In genomic region chr5:43007911-43008368, GRCh38 we compare ENCODE assay signal across 8 cellular contexts. TPM values are rescaled to one million over a fixed set of nuclear protein-coding genes. Genes with fewer than 3 reads are reported as not detected.
DNase-seq lines count a peak whose midpoint lies in the region; ATAC-seq and TF ChIP-seq lines count a peak whose summit lies in the region.

No MANE protein-coding gene starts in this region.

- DNase-seq in AG04450 (ENCODE audit: low read depth, low spot score) (no peak), NCI-H2227 (lab: John Stamatoyannopoulos, UW; ENCODE audit: unreplicated experiment) (peak; percentile 92), cardiac fibroblast (ENCODE audit: low read depth in 2 of 2) (peak; percentile 83 to 85), left colon (peak; percentile 73 to 79)
- peak; percentile 66 to 76 for DNase-seq in stimulated activated CD4-positive, alpha-beta T cell treated with anti-CD3 and anti-CD28 coated beads, Interleukin-4, amount 100 ng/mL, for 48 hours (ENCODE audit: low read depth in 2 of 2)

- TF ChIP-seq CTCF in AG04450 (IDR thresholded peaks at IDR 0.05; ENCODE audit: low read depth, low read length) (0 out of 2 replicates have a peak, but pooled peaks have one; percentile 1), VCaP (conservative IDR thresholded peaks at IDR 0.05) (no peak), cardiac fibroblast (IDR thresholded peaks at IDR 0.05; ENCODE audit: low read depth, low read length) (no peak)

- intact Hi-C loops in left colon (cut with DNase I, micrococcal nuclease): no loop called here

- H3K4me3 ChIP-seq in AG04450 (ENCODE audit: low read depth, low read length) (peak overlapping the region; percentile 61), cardiac fibroblast (replicated peaks in 1 of 2; ENCODE audit: low read depth in 2 of 2, low read length in 2 of 2) (peak overlapping the region; percentile 48 to 56)

- H3K27ac ChIP-seq in AG04450 (ENCODE audit: low read depth, low read length) (peak overlapping the region; percentile 98), VCaP (peak overlapping the region; percentile 89)

- H3K27me3 ChIP-seq in AG04450 (ENCODE audit: control insufficient read depth, insufficient read depth, low read length): no peaks in the 10 kb centered on the region

- no peaks in the 10 kb centered on the region for H3K9me3 ChIP-seq in AG04450 (ENCODE audit: control insufficient read depth, insufficient read depth, low read length)

- CTCF ChIA-PET in AG04450 (lab: Charles Lee): interaction anchor here (0.6 to 4.3 kb wide), 10 partner anchors 9 to 382 kb away, joined by 3 to 34 read pairs (median 5); no protein-coding TSS in a partner anchor

- POLR2A ChIA-PET in AG04450 (lab: Yijun Ruan, JAX): interaction anchor here (0.6 to 2.3 kb wide), 15 partner anchors 9 to 99 kb away, joined by 3 to 15 read pairs (median 4); no protein-coding TSS in a partner anchor

- peak; percentile 49 for ATAC-seq in GM18909 (IDR thresholded peaks at IDR 0.05; ENCODE audit: poor library complexity, unreplicated experiment)
- peak; percentile 34 for ATAC-seq in HG03108 (IDR thresholded peaks at IDR 0.05; ENCODE audit: unreplicated experiment)
- peak; percentile 71 for ATAC-seq in left colon

RNA-seq across cellular contexts. Expression of gene ANXA2R, which starts 32.2 kb away (rescaled TPM):
- polyA plus RNA-seq in AG04450 (2011; rRNA removed): 3.7 and 4.9 TPM in 2 replicates
- polyA minus RNA-seq in AG04450 (2011; rRNA and poly(A)+ RNA removed): 4.3 and 4.6 TPM in 2 replicates
- total RNA-seq in left colon: 1 to 10 TPM; 1.0 to 1.3 TPM
